In genomic region chr3:17047904-17048303, GRCh38 we compare ENCODE assay signal across 1 cellular context.
A peak's percentile ranks its signal among the peaks of the same experiment; 100 is the strongest.
TF ChIP-seq lines count a peak whose summit lies in the region.

No MANE protein-coding gene starts in this region.

TF ChIP-seq in GM12878, 131 proteins besides CTCF, POLR2A, EP300 and RAD21 (continued from another document and continues in another):
- no peak for TF ChIP-seq NR2C1 (IDR thresholded peaks at IDR 0.05)
- peak; percentile 51; the same call in 1 of the 2 replicates for TF ChIP-seq ATF2 (IDR thresholded peaks at IDR 0.05; ENCODE audit: low read length)
- no peak for TF ChIP-seq NKRF (conservative IDR thresholded peaks at IDR 0.05)
- no peak for TF ChIP-seq FOS (IDR thresholded peaks at IDR 0.05; ENCODE audit: borderline replicate concordance, extremely low read depth, insufficient read length)
- no peak for TF ChIP-seq SREBF2 (IDR thresholded peaks at IDR 0.05; ENCODE audit: low read length)
- no peak for TF ChIP-seq SMARCA5 (IDR thresholded peaks at IDR 0.05)
- TF ChIP-seq NRF1 (conservative IDR thresholded peaks at IDR 0.05; ENCODE audit: low read depth, low read length) = no peak
- TF ChIP-seq STAT3 (IDR thresholded peaks at IDR 0.05; ENCODE audit: low read depth, low read length) = no peak
- TF ChIP-seq IRF5 (IDR thresholded peaks at IDR 0.05; ENCODE audit: borderline replicate concordance) = no peak
- no peak for TF ChIP-seq YBX1 (IDR thresholded peaks at IDR 0.05)
- no peak for TF ChIP-seq CHD4 (IDR thresholded peaks at IDR 0.05)
- no peak for TF ChIP-seq PAX8 (IDR thresholded peaks at IDR 0.05)
- TF ChIP-seq JUNB (IDR thresholded peaks at IDR 0.05) = peak; percentile 50
- TF ChIP-seq E4F1 (IDR thresholded peaks at IDR 0.05; ENCODE audit: borderline replicate concordance, partially characterized antibody) = no peak
- no peak for TF ChIP-seq EGR1 (IDR thresholded peaks at IDR 0.05; ENCODE audit: borderline replicate concordance in 1 of 2, low read depth in 2 of 2, low read length in 2 of 2)
- no peak for TF ChIP-seq PAX5 (IDR thresholded peaks at IDR 0.05; ENCODE audit: borderline replicate concordance, low read depth, low read length)
- no peak for TF ChIP-seq CEBPB (IDR thresholded peaks at IDR 0.05; ENCODE audit: borderline replicate concordance in 1 of 2, low read depth in 2 of 2, low read length in 2 of 2)
- no peak for TF ChIP-seq MYC (IDR thresholded peaks at IDR 0.05; ENCODE audit: insufficient read depth, insufficient read length, insufficient replicate concordance, low read length, severe bottlenecking)
- TF ChIP-seq TBL1XR1 (IDR thresholded peaks at IDR 0.05; ENCODE audit: low read depth, low read length) = no peak
- no peak for TF ChIP-seq BCLAF1 (IDR thresholded peaks at IDR 0.05)
- no peak for TF ChIP-seq GATAD2B (conservative IDR thresholded peaks at IDR 0.05; ENCODE audit: low read depth)
- TF ChIP-seq CREM (IDR thresholded peaks at IDR 0.05; ENCODE audit: low read depth) = 0 out of 2 replicates have a peak, but pooled peaks have one; percentile 18
- no peak for TF ChIP-seq STAT1 (conservative IDR thresholded peaks at IDR 0.05)
- no peak for TF ChIP-seq JUND (IDR thresholded peaks at IDR 0.05; ENCODE audit: low read depth, low read length)
- no peak for TF ChIP-seq REST (IDR thresholded peaks at IDR 0.05; ENCODE audit: low read depth, low read length)
- peak; percentile 37; the same call in 1 of the 2 replicates for TF ChIP-seq PKNOX1 (IDR thresholded peaks at IDR 0.05)
- no peak for TF ChIP-seq HDGF (IDR thresholded peaks at IDR 0.05)
- TF ChIP-seq MLLT1 (IDR thresholded peaks at IDR 0.05) = 0 out of 2 replicates have a peak, but pooled peaks have one; percentile 35
- TF ChIP-seq POLR2AphosphoS5 (IDR thresholded peaks at IDR 0.05; ENCODE audit: low read length) = 0 out of 2 replicates have a peak, but pooled peaks have one; percentile 3
- no peak for TF ChIP-seq E2F4 (IDR thresholded peaks at IDR 0.05; ENCODE audit: low read depth, low read length)
- TF ChIP-seq FOXM1 (IDR thresholded peaks at IDR 0.05; ENCODE audit: low read depth, low read length) = no peak; the same call in 1 of the 2 replicates
- TF ChIP-seq TCF12 (IDR thresholded peaks at IDR 0.05; ENCODE audit: low read depth, low read length) = peak; percentile 45; the same call in 1 of the 2 replicates
- TF ChIP-seq SMAD5 (IDR thresholded peaks at IDR 0.05; ENCODE audit: low read depth) = no peak
- no peak for TF ChIP-seq SIN3A (IDR thresholded peaks at IDR 0.05; ENCODE audit: low read depth, low read length)
- no peak for TF ChIP-seq TCF7 (IDR thresholded peaks at IDR 0.05; ENCODE audit: borderline replicate concordance)
- TF ChIP-seq BCL11A (IDR thresholded peaks at IDR 0.05; ENCODE audit: low read depth, low read length) = peak; percentile 64; the same call in 1 of the 2 replicates
- TF ChIP-seq SP1 (IDR thresholded peaks at IDR 0.05; ENCODE audit: low read depth, low read length) = no peak
